In the genomic region with DNA sequence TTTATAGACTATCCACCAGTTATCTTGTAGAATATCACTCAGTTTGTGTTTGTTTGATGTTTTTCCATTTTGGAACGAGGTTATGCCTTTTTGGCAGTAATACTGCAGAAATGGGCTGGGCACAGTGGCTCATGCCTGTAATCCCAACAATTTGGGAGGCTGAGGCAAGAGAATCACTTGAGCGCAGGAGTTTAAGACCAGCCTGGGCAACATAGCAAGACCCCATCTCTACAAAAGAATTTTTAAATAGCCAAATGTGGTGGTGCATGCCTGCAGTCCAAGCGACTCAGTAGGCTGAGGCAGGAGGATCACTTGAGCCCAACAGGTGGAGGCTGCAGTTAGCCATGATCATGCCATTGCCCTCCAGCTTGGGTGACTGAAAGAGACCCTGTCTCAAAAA, we compare ENCODE assay signal across 1 cellular context.
TF ChIP-seq lines count a peak whose summit lies in the region.

No MANE protein-coding gene starts in this region.

TF ChIP-seq in WTC11, 78 proteins besides CTCF, POLR2A, EP300 and RAD21 (continued from another document):
- TF ChIP-seq SP1 (CRISPR knock-in tag; conservative IDR thresholded peaks at IDR 0.05) = no peak
- no peak for TF ChIP-seq NFE2L1 (CRISPR knock-in tag; IDR thresholded peaks at IDR 0.05)
- TF ChIP-seq, protein P1, sequence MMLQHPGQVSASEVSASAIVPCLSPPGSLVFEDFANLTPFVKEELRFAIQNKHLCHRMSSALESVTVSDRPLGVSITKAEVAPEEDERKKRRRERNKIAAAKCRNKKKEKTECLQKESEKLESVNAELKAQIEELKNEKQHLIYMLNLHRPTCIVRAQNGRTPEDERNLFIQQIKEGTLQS (CRISPR knock-in tag; conservative IDR thresholded peaks at IDR 0.05) = no peak
- peak; percentile 56; the same call in 1 of the 2 replicates for TF ChIP-seq ZNF121 (CRISPR knock-in tag; IDR thresholded peaks at IDR 0.05)
- TF ChIP-seq, protein P2, sequence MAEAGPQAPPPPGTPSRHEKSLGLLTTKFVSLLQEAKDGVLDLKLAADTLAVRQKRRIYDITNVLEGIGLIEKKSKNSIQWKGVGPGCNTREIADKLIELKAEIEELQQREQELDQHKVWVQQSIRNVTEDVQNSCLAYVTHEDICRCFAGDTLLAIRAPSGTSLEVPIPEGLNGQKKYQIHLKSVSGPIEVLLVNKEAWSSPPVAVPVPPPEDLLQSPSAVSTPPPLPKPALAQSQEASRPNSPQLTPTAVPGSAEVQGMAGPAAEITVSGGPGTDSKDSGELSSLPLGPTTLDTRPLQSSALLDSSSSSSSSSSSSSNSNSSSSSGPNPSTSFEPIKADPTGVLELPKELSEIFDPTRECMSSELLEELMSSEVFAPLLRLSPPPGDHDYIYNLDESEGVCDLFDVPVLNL (CRISPR knock-in tag; IDR thresholded peaks at IDR 0.05; ENCODE audit: borderline replicate concordance, low read depth) = no peak
- no peak for TF ChIP-seq EMX1 (CRISPR knock-in tag; IDR thresholded peaks at IDR 0.05)
